10 cellular contexts compared by ENCODE assay signal in genomic region chr9:128891354-128892222, GRCh38. TPM values are rescaled to one million over a fixed set of nuclear protein-coding genes. Genes with fewer than 3 reads are reported as not detected.
DNase-seq lines count a peak whose midpoint lies in the region; ATAC-seq and TF ChIP-seq lines count a peak whose summit lies in the region.
"Had no signal": no experiment of that assay in that cellular context is flagged by ENCODE, and none has a peak within 500 bp of the region (broad histone marks: within the 10 kb centered on the region; RNA-seq: fewer than 3 reads in every experiment).

No MANE protein-coding gene starts in this region.

- H3K27ac ChIP-seq in CD8-positive, alpha-beta T cell (ENCODE audit: low read depth, low read length), result no peak overlapping the region
- peak overlapping the region; percentile 82 to 89 (median 84) for H3K27ac ChIP-seq in body of pancreas
- no peak overlapping the region for H3K27ac ChIP-seq in brain microvascular endothelial cell

- intact Hi-C loops in CD8-positive, alpha-beta T cell (cut with DNase I, micrococcal nuclease), result no loop called here
- intact Hi-C loops in body of pancreas (cut with DNase I), result no loop called here

- no peaks in the 10 kb centered on the region for H3K9me3 Mint-ChIP-seq in CD8-positive, alpha-beta T cell
- no peaks in the 10 kb centered on the region for H3K9me3 Mint-ChIP-seq in naive thymus-derived CD8-positive, alpha-beta T cell
- H3K9me3 Mint-ChIP-seq: nephron progenitor cell had no signal

- in situ Hi-C loops in brain microvascular endothelial cell (cut with HindIII; ENCODE audit: low pct_ligation_motif_present, low sequenced_read_pairs), result no loop called here

- H3K4me1 ChIP-seq in CD8-positive, alpha-beta T cell (ENCODE audit: insufficient read depth, low read length), result peaks cover 54% of the 10 kb centered on the region
- H3K4me1 ChIP-seq in body of pancreas, result peaks cover 22% of the 10 kb centered on the region

- DNase-seq in CD8-positive, alpha-beta T cell, result no peak
- DNase-seq in body of pancreas (no peak), brain microvascular endothelial cell (no peak), OCI-M1 (lab: John Stamatoyannopoulos, UW) (no peak)
- no peak for DNase-seq in naive thymus-derived CD8-positive, alpha-beta T cell
- DNase-seq: activated T-cell treated with anti-CD3 and anti-CD28 coated beads, Interleukin-2, amount 50 U/mL, for 1 hour; DMS79; NCI-H1092; nephron progenitor cell had no signal

- no peaks in the 10 kb centered on the region for H3K27me3 ChIP-seq in CD8-positive, alpha-beta T cell (ENCODE audit: insufficient read depth, low read length)
- H3K27me3 ChIP-seq in body of pancreas, result no peaks in the 10 kb centered on the region
- H3K27me3 ChIP-seq in brain microvascular endothelial cell (replicated peaks), result no peaks in the 10 kb centered on the region

- H3K36me3 ChIP-seq in CD8-positive, alpha-beta T cell (ENCODE audit: insufficient read depth, low read length), result peaks cover 13% of the 10 kb centered on the region
- H3K36me3 ChIP-seq in body of pancreas (replicated peaks in 1 of 2; ENCODE audit: insufficient read depth in 1 of 2, low read depth in 2 of 2) (peaks cover 0 to 2% of the 10 kb centered on the region in 2 donors), brain microvascular endothelial cell (replicated peaks) (peaks cover 42% of the 10 kb centered on the region)

- H3K4me3 ChIP-seq in CD8-positive, alpha-beta T cell (ENCODE audit: low read depth, low read length), result no peak overlapping the region
- H3K4me3 ChIP-seq in body of pancreas (no peak overlapping the region), brain microvascular endothelial cell (ENCODE audit: low read depth, low read length) (no peak overlapping the region)

- no peak for ATAC-seq in CD8-positive, alpha-beta T cell
- ATAC-seq in body of pancreas (no peak), GM19023 (IDR thresholded peaks at IDR 0.05; ENCODE audit: unreplicated experiment) (no peak)
- ATAC-seq in naive thymus-derived CD8-positive, alpha-beta T cell, result no peak

- H3K27me3 Mint-ChIP-seq in CD8-positive, alpha-beta T cell (ENCODE audit: low read depth), result no peaks in the 10 kb centered on the region
- no peaks in the 10 kb centered on the region for H3K27me3 Mint-ChIP-seq in naive thymus-derived CD8-positive, alpha-beta T cell

- POLR2A ChIA-PET in CD8-positive, alpha-beta T cell (lab: Charles Lee), result no interaction called here
- POLR2A ChIA-PET in naive thymus-derived CD8-positive, alpha-beta T cell (lab: Charles Lee), result interaction anchor here (0.9 to 3.7 kb wide), 3 partner anchors 9 to 34 kb away, joined by 7 to 23 read pairs (median 22); partner anchors contain the start of genes KYAT1 and LRRC8A

- H3K27ac Mint-ChIP-seq in CD8-positive, alpha-beta T cell, result peak overlapping the region; percentile 45
- H3K27ac Mint-ChIP-seq in naive thymus-derived CD8-positive, alpha-beta T cell, result peak overlapping the region; percentile 41 to 81 (median 71)
- H3K27ac Mint-ChIP-seq: nephron progenitor cell had no signal

- no peak for TF ChIP-seq CTCF in CD8-positive, alpha-beta T cell (IDR thresholded peaks at IDR 0.05)
- TF ChIP-seq CTCF in body of pancreas (IDR thresholded peaks at IDR 0.05) (no peak), brain microvascular endothelial cell (IDR thresholded peaks at IDR 0.05; ENCODE audit: low read depth, low read length, missing control alignments) (no peak)

- no peak overlapping the region for H3K4me3 Mint-ChIP-seq in CD8-positive, alpha-beta T cell
- H3K4me3 Mint-ChIP-seq in naive thymus-derived CD8-positive, alpha-beta T cell, result peak overlapping the region in 3 of 10 donors; percentile 19 to 22 (median 20)
- H3K4me3 Mint-ChIP-seq: nephron progenitor cell had no signal

- no peak for TF ChIP-seq POLR2A in body of pancreas (IDR thresholded peaks at IDR 0.05)

- CTCF ChIA-PET in CD8-positive, alpha-beta T cell (lab: Charles Lee), result interaction anchor here (4.5 kb wide), 1 partner anchor 28 kb away, joined by 15 read pairs; no protein-coding TSS in a partner anchor

- no peaks in the 10 kb centered on the region for H3K9me3 ChIP-seq in CD8-positive, alpha-beta T cell (ENCODE audit: low read length)
- no peaks in the 10 kb centered on the region for H3K9me3 ChIP-seq in body of pancreas

- WGBS in body of pancreas, 2 donors, result 76 to 83% methylated on average over 9 to 15 of the region's 15 CpGs

- H3K36me3 Mint-ChIP-seq in CD8-positive, alpha-beta T cell, result peaks cover 61% of the 10 kb centered on the region
- H3K36me3 Mint-ChIP-seq in naive thymus-derived CD8-positive, alpha-beta T cell, result peaks cover 0 to 60% (median 4%) of the 10 kb centered on the region in 3 donors

- H3K4me1 Mint-ChIP-seq in CD8-positive, alpha-beta T cell (ENCODE audit: low read depth), result peaks cover 49% of the 10 kb centered on the region
- peaks cover 18 to 76% (median 66%) of the 10 kb centered on the region in 4 donors for H3K4me1 Mint-ChIP-seq in naive thymus-derived CD8-positive, alpha-beta T cell

RNA-seq across cellular contexts. Expression of gene LRRC8A, which starts 9.7 kb away (rescaled TPM):
- total RNA-seq in CD8-positive, alpha-beta T cell, result 10 to 100 TPM; 35.0 to 40.1 TPM
- total RNA-seq in body of pancreas, result 10 to 100 TPM; 21.0 to 23.7 TPM
- total RNA-seq in naive thymus-derived CD8-positive, alpha-beta T cell, result 10 to 100 TPM; 27.5 to 29.4 TPM
- 10 to 100 TPM; 17.4 to 36.7 (median 22.1) TPM for polyA plus RNA-seq in naive thymus-derived CD8-positive, alpha-beta T cell

RNA-seq across cellular contexts. Expression of gene KYAT1, which starts 9.8 kb away (rescaled TPM):
- 1 to 10 TPM; 2.4 to 3.0 TPM for total RNA-seq in CD8-positive, alpha-beta T cell
- total RNA-seq in body of pancreas, result 1 to 10 TPM; 2.6 to 4.3 TPM
- 10 to 100 TPM; 15.1 to 15.9 TPM for total RNA-seq in naive thymus-derived CD8-positive, alpha-beta T cell
- 10 to 100 TPM in 2 of 3 donors, 1 to 10 TPM in 1; 9.3 to 10.8 (median 10.4) TPM for polyA plus RNA-seq in naive thymus-derived CD8-positive, alpha-beta T cell

RNA-seq across cellular contexts. Expression of gene PHYHD1, which starts 29.2 kb away (rescaled TPM):
- total RNA-seq in CD8-positive, alpha-beta T cell, result 1 to 10 TPM; 1.0 to 2.5 TPM
- 10 to 100 TPM; 48.8 to 65.3 TPM for total RNA-seq in body of pancreas
- total RNA-seq in naive thymus-derived CD8-positive, alpha-beta T cell, result 1 to 10 TPM; 6.9 to 8.2 TPM
- 1 to 10 TPM; 2.6 to 7.4 (median 6.2) TPM for polyA plus RNA-seq in naive thymus-derived CD8-positive, alpha-beta T cell

RNA-seq across cellular contexts. Expression of gene DOLK, which starts 55.8 kb away (rescaled TPM):
- 10 to 100 TPM; 10.4 to 10.7 TPM for total RNA-seq in CD8-positive, alpha-beta T cell
- 10 to 100 TPM in 1 of 2 donors, 1 to 10 TPM in 1; 8.0 to 12.2 TPM for total RNA-seq in body of pancreas
- 10 to 100 TPM; 10.3 to 11.1 TPM for total RNA-seq in naive thymus-derived CD8-positive, alpha-beta T cell
- 1 to 10 TPM; 9.0 to 9.2 (median 9.1) TPM for polyA plus RNA-seq in naive thymus-derived CD8-positive, alpha-beta T cell

RNA-seq across cellular contexts. Expression of gene NUP188, which starts 55.9 kb away (rescaled TPM):
- 10 to 100 TPM; 48.7 to 49.0 TPM for total RNA-seq in CD8-positive, alpha-beta T cell
- 10 to 100 TPM; 15.2 to 18.9 TPM for total RNA-seq in body of pancreas
- total RNA-seq in naive thymus-derived CD8-positive, alpha-beta T cell, result 10 to 100 TPM; 68.8 to 79.6 TPM
- polyA plus RNA-seq in naive thymus-derived CD8-positive, alpha-beta T cell, result 10 to 100 TPM; 21.9 to 36.8 (median 29.8) TPM

Comparison
In these comparisons a context has a peak if more than half of its experiments do, and no peak if none do; other contexts are left out.
1. H3K27ac ChIP-seq: peak in body of pancreas (4 of 4); none in CD8-positive, alpha-beta T cell (single experiment) and brain microvascular endothelial cell (single experiment).
2. RNA of gene PHYHD1, which starts 29.2 kb away (total RNA-seq): 48.8 to 65.3 TPM in body of pancreas; 6.9 to 8.2 TPM in naive thymus-derived CD8-positive, alpha-beta T cell and 1.0 to 2.5 TPM in CD8-positive, alpha-beta T cell; every median in the first group is over 4 times any median in the second.